In genomic region chr6:148608211-148608951, GRCh38 we compare ENCODE assay signal across 10 cellular contexts.
DNase-seq lines count a peak whose midpoint lies in the region; ATAC-seq and TF ChIP-seq lines count a peak whose summit lies in the region.
"Had no signal": no experiment of that assay in that cellular context is flagged by ENCODE, and none has a peak within 500 bp of the region (broad histone marks: within the 10 kb centered on the region; RNA-seq: fewer than 3 reads in every experiment).

No MANE protein-coding gene starts in this region.

- no peaks in the 10 kb centered on the region for H4K20me1 ChIP-seq in PC-3 (ENCODE audit: low read length)
- H4K20me1 ChIP-seq in fibroblast of lung (ENCODE audit: control insufficient read depth, extremely low read depth, insufficient read depth, low read length): no peaks in the 10 kb centered on the region
- H4K20me1 ChIP-seq in smooth muscle cell (ENCODE audit: low read depth): no peaks in the 10 kb centered on the region
- H4K20me1 ChIP-seq: BLaER1 had no signal

- no peaks in the 10 kb centered on the region for H3K9me2 ChIP-seq in PC-3 (replicated peaks; ENCODE audit: low read length)

- DNase-seq in NCI-H748 (lab: John Stamatoyannopoulos, UW; ENCODE audit: unreplicated experiment) (peak; percentile 8), NCI-H748 treated with DMSO at 0.1 percent for 48 hours (lab: John Stamatoyannopoulos, UW) (no peak), PC-3 (peak; percentile 42), fibroblast of lung (ENCODE audit: low read depth in 2 of 2) (peak in 1 of 2 donors; percentile 43), smooth muscle cell (lab: John Stamatoyannopoulos, UW; ENCODE audit: unreplicated experiment) (no peak), GM19238 (ENCODE audit: insufficient read length, low spot score) (no peak)
- DNase-seq: activated T-cell treated with anti-CD3 and anti-CD28 coated beads for 4 hours had no signal

- CTCF ChIA-PET in PC-3 (lab: Charles Lee): no interaction called here

- ATAC-seq in PC-3 (no peak), GM21723 (IDR thresholded peaks at IDR 0.05; ENCODE audit: unreplicated experiment) (no peak), GM18511 (IDR thresholded peaks at IDR 0.05; ENCODE audit: unreplicated experiment) (no peak)

- H3K4me2 ChIP-seq in PC-3 (ENCODE audit: low read length): no peak overlapping the region
- no peak overlapping the region for H3K4me2 ChIP-seq in fibroblast of lung (ENCODE audit: extremely low read depth, insufficient read depth, low read length)
- H3K4me2 ChIP-seq in smooth muscle cell: no peak overlapping the region
- H3K4me2 ChIP-seq: BLaER1 had no signal

- 89% methylated on average over 10 of the region's 10 CpGs for WGBS in smooth muscle cell (ENCODE audit: low lambda C conversion rate)

- H3K4me3 ChIP-seq in PC-3 (ENCODE audit: low read length): no peak overlapping the region
- no peak overlapping the region for H3K4me3 ChIP-seq in fibroblast of lung (replicated peaks in 1 of 4; ENCODE audit: control extremely low read depth in 1 of 4, insufficient read depth in 1 of 4, low read depth in 3 of 4, low read length in 4 of 4)
- H3K4me3 ChIP-seq in smooth muscle cell: no peak overlapping the region
- H3K4me3 ChIP-seq: BLaER1 had no signal

- H3F3A ChIP-seq in PC-3 (ENCODE audit: low read length, unreplicated experiment) (no peaks in the 10 kb centered on the region), smooth muscle cell (ENCODE audit: low read depth) (no peaks in the 10 kb centered on the region)

- H3K27me3 ChIP-seq in PC-3 (ENCODE audit: low read length): no peaks in the 10 kb centered on the region
- no peaks in the 10 kb centered on the region for H3K27me3 ChIP-seq in fibroblast of lung (ENCODE audit: control insufficient read depth, insufficient read depth, low read length)
- H3K27me3 ChIP-seq in smooth muscle cell (ENCODE audit: low read depth): no peaks in the 10 kb centered on the region
- H3K27me3 ChIP-seq: BLaER1 had no signal

- H3K79me2 ChIP-seq in PC-3 (ENCODE audit: low read length) (no peaks in the 10 kb centered on the region), fibroblast of lung (ENCODE audit: control insufficient read depth, insufficient read depth, low read length) (no peaks in the 10 kb centered on the region), smooth muscle cell (ENCODE audit: low read depth) (no peaks in the 10 kb centered on the region)

- H3K4me1 ChIP-seq in PC-3 (ENCODE audit: insufficient read depth, low read length): no peaks in the 10 kb centered on the region
- no peaks in the 10 kb centered on the region for H3K4me1 ChIP-seq in fibroblast of lung (ENCODE audit: control insufficient read depth, extremely low read depth, insufficient read depth, low read length)
- no peaks in the 10 kb centered on the region for H3K4me1 ChIP-seq in smooth muscle cell (ENCODE audit: low read depth)

- POLR2A ChIA-PET in PC-3 (lab: Charles Lee; ENCODE audit: unreplicated experiment): no interaction called here

- H2AFZ ChIP-seq in PC-3 (ENCODE audit: low read length): no peak overlapping the region
- H2AFZ ChIP-seq in fibroblast of lung (ENCODE audit: low read length): no peak overlapping the region
- no peak overlapping the region for H2AFZ ChIP-seq in smooth muscle cell (ENCODE audit: low read depth)

- no peaks in the 10 kb centered on the region for H3K9me3 ChIP-seq in PC-3 (ENCODE audit: low read length)
- H3K9me3 ChIP-seq in fibroblast of lung (ENCODE audit: control insufficient read depth, insufficient read depth, low read depth, low read length): no peaks in the 10 kb centered on the region
- H3K9me3 ChIP-seq in smooth muscle cell (replicated peaks; ENCODE audit: low read depth): no peaks in the 10 kb centered on the region

- H3K36me3 ChIP-seq in PC-3 (ENCODE audit: low read depth, low read length) (no peaks in the 10 kb centered on the region), fibroblast of lung (ENCODE audit: control insufficient read depth, insufficient read depth, low read length) (no peaks in the 10 kb centered on the region), smooth muscle cell (ENCODE audit: low read depth) (no peaks in the 10 kb centered on the region)
- H3K36me3 ChIP-seq: BLaER1 had no signal

- H3K9ac ChIP-seq in PC-3 (ENCODE audit: low read length): no peak overlapping the region
- no peak overlapping the region for H3K9ac ChIP-seq in fibroblast of lung (ENCODE audit: insufficient read depth, low read length)
- no peak overlapping the region for H3K9ac ChIP-seq in smooth muscle cell (ENCODE audit: low read depth)
- H3K9ac ChIP-seq: BLaER1 had no signal

- BruUV-seq in PC-3 (replicated peaks; lab: Mats Ljungman, UMichigan): no TSS peak

- no peak overlapping the region for H3K27ac ChIP-seq in PC-3 (ENCODE audit: low read length)
- H3K27ac ChIP-seq in fibroblast of lung (ENCODE audit: insufficient read depth, low read length): no peak overlapping the region
- H3K27ac ChIP-seq in smooth muscle cell (ENCODE audit: low read depth): no peak overlapping the region
- H3K27ac ChIP-seq: BLaER1 had no signal

- peak; percentile 67 for TF ChIP-seq CTCF in PC-3 (conservative IDR thresholded peaks at IDR 0.05; ENCODE audit: low read depth, low read length)
- TF ChIP-seq CTCF in fibroblast of lung (conservative IDR thresholded peaks at IDR 0.05 in 1 of 2, IDR thresholded peaks at IDR 0.05 in 1 of 2; ENCODE audit: low read depth in 1 of 2, low read length in 2 of 2): peak; percentile 39 to 71
- TF ChIP-seq CTCF in smooth muscle cell (IDR thresholded peaks at IDR 0.05; ENCODE audit: borderline replicate concordance, insufficient read depth, poor library complexity, severe bottlenecking): peak; percentile 33

- intact Hi-C loops in PC-3 (cut with micrococcal nuclease): loop anchor here (2.0 to 5.0 kb wide), 2 partner anchors 30 to 41 kb away; no protein-coding TSS in a partner anchor

Comparison
In these comparisons a context has a peak if more than half of its experiments do, and no peak if none do; other contexts are left out.
1. DNase-seq: peak in NCI-H748 (single experiment) and PC-3 (single experiment); none in NCI-H748 treated with DMSO at 0.1 percent for 48 hours (single experiment), smooth muscle cell (single experiment) and GM19238 (single experiment).
2. Peak in every context shown above with its lines, with median percentiles within 50 percentile points of each other: CTCF ChIP-seq.